ENCODE assay signal across 1 cellular context in the genomic region with DNA sequence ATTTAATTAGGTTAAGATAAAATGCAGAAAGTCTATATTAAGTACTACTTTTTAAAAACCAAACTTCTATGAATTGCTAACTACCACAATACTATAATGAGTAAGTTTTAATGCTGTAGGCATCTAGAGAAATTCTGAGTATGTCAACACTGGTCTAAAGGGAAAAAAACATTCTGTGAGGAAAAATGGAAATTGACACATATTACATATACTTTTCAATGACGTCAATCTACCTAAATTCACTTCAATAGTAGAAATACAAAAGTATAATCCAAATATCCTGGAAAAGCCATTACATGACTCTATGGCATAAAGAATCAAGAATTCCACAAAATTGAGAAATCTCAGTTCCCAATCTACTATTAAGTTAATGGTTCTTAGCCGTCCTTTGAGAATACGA.
TF ChIP-seq lines count a peak whose summit lies in the region.

No MANE protein-coding gene starts in this region.

TF ChIP-seq in GM12878, 131 proteins besides CTCF, POLR2A, EP300 and RAD21:
- TF ChIP-seq, protein P1, sequence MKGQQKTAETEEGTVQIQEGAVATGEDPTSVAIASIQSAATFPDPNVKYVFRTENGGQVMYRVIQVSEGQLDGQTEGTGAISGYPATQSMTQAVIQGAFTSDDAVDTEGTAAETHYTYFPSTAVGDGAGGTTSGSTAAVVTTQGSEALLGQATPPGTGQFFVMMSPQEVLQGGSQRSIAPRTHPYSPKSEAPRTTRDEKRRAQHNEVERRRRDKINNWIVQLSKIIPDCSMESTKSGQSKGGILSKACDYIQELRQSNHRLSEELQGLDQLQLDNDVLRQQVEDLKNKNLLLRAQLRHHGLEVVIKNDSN (IDR thresholded peaks at IDR 0.05; ENCODE audit: borderline replicate concordance, extremely low read length, insufficient read depth, low read depth, low read length) = no peak
- TF ChIP-seq MTA3 (IDR thresholded peaks at IDR 0.05; ENCODE audit: borderline replicate concordance, low read length) (no peak), RFX5 (IDR thresholded peaks at IDR 0.05; ENCODE audit: low read depth, low read length) (no peak), TCF12 (IDR thresholded peaks at IDR 0.05; ENCODE audit: low read depth, low read length) (no peak), SIN3A (IDR thresholded peaks at IDR 0.05; ENCODE audit: low read depth, low read length) (no peak), WRNIP1 (IDR thresholded peaks at IDR 0.05; ENCODE audit: borderline replicate concordance, low read depth, low read length) (no peak), ASH2L (IDR thresholded peaks at IDR 0.05; ENCODE audit: borderline replicate concordance, low read depth) (no peak), BRCA1 (IDR thresholded peaks at IDR 0.05; ENCODE audit: low read depth, low read length) (no peak), PAX8 (IDR thresholded peaks at IDR 0.05) (no peak), ZNF384 (IDR thresholded peaks at IDR 0.05; ENCODE audit: borderline replicate concordance, low read depth, low read length) (no peak), ZNF274 (IDR thresholded peaks at IDR 0.05; ENCODE audit: insufficient read depth, insufficient read length) (no peak), CHD4 (IDR thresholded peaks at IDR 0.05) (no peak), CEBPB (IDR thresholded peaks at IDR 0.05; ENCODE audit: borderline replicate concordance in 1 of 2, low read depth in 2 of 2, low read length in 2 of 2) (no peak), DPF2 (IDR thresholded peaks at IDR 0.05) (no peak), HDAC6 (IDR thresholded peaks at IDR 0.05; ENCODE audit: unreplicated experiment) (no peak), FOS (IDR thresholded peaks at IDR 0.05; ENCODE audit: borderline replicate concordance, extremely low read depth, insufficient read length) (no peak)
- TF ChIP-seq, protein P2, sequence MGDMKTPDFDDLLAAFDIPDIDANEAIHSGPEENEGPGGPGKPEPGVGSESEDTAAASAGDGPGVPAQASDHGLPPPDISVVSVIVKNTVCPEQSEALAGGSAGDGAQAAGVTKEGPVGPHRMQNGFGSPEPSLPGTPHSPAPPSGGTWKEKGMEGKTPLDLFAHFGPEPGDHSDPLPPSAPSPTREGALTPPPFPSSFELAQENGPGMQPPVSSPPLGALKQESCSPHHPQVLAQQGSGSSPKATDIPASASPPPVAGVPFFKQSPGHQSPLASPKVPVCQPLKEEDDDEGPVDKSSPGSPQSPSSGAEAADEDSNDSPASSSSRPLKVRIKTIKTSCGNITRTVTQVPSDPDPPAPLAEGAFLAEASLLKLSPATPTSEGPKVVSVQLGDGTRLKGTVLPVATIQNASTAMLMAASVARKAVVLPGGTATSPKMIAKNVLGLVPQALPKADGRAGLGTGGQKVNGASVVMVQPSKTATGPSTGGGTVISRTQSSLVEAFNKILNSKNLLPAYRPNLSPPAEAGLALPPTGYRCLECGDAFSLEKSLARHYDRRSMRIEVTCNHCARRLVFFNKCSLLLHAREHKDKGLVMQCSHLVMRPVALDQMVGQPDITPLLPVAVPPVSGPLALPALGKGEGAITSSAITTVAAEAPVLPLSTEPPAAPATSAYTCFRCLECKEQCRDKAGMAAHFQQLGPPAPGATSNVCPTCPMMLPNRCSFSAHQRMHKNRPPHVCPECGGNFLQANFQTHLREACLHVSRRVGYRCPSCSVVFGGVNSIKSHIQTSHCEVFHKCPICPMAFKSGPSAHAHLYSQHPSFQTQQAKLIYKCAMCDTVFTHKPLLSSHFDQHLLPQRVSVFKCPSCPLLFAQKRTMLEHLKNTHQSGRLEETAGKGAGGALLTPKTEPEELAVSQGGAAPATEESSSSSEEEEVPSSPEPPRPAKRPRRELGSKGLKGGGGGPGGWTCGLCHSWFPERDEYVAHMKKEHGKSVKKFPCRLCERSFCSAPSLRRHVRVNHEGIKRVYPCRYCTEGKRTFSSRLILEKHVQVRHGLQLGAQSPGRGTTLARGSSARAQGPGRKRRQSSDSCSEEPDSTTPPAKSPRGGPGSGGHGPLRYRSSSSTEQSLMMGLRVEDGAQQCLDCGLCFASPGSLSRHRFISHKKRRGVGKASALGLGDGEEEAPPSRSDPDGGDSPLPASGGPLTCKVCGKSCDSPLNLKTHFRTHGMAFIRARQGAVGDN (IDR thresholded peaks at IDR 0.05) = no peak
